ENCODE assay signal across 21 cellular contexts in the genomic region with DNA sequence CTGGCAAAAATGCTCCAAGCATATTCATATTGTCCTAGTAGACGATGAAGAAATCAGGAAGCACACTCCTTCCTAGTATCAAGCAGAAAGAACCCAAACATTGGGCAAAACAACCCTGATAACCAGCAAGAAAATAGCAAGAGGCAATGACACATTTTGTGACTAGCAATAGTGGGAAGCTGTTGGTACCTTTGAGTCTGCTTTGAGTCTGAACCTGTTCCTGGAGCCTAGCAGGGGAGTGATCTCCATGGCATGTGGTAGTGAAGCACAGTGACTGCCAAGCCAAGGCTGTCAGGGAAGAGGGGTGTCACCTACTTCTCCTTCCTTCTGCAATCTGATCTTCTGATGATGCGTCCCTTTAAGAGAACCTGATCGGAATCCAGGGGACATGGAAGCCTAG.
DNase-seq lines count a peak whose midpoint lies in the region; ATAC-seq, FAIRE-seq and TF ChIP-seq lines count a peak whose summit lies in the region.
"Had no signal": no experiment of that assay in that cellular context is flagged by ENCODE, and none has a peak within 500 bp of the region (broad histone marks: within the 10 kb centered on the region; RNA-seq: fewer than 3 reads in every experiment).

No MANE protein-coding gene starts in this region.

- H3K27ac ChIP-seq in GM12878 (ENCODE audit: control insufficient read depth, insufficient read depth), result peak overlapping the region; percentile 88
- H3K27ac ChIP-seq: C4-2B had no signal

- no peak for ATAC-seq in GM12878
- ATAC-seq in GM18505 (IDR thresholded peaks at IDR 0.05; ENCODE audit: unreplicated experiment), result no peak
- ATAC-seq: HepG2 had no signal

- no peaks in the 10 kb centered on the region for H3K79me2 ChIP-seq in GM12878 (ENCODE audit: control insufficient read depth, insufficient read depth, low read length)

- H3K4me1 ChIP-seq in GM12878 (ENCODE audit: control insufficient read depth, insufficient read depth, low read length), result peaks cover 13% of the 10 kb centered on the region

- H3K4me3 Mint-ChIP-seq in activated naive CD4-positive, alpha-beta T cell treated with anti-CD3 and anti-CD28 coated beads, Interleukin-2, amount 50 U/mL, for 24 hours, result no peak overlapping the region
- H3K4me3 Mint-ChIP-seq: HFFc6 had no signal

- H3K27me3 Mint-ChIP-seq in activated naive CD4-positive, alpha-beta T cell treated with anti-CD3 and anti-CD28 coated beads, Interleukin-2, amount 50 U/mL, for 24 hours, result no peaks in the 10 kb centered on the region

- H3K4me2 ChIP-seq in GM12878 (ENCODE audit: control insufficient read depth, insufficient read depth), result no peak overlapping the region

- POLR2A ChIA-PET in GM12878 (lab: Charles Lee), result interaction anchor here (0.6 to 0.8 kb wide), 4 partner anchors 14 to 38 kb away, joined by 3 to 4 read pairs (median 3); no protein-coding TSS in a partner anchor

- no peaks in the 10 kb centered on the region for H4K20me1 ChIP-seq in GM12878 (ENCODE audit: control insufficient read depth, insufficient read depth)

- FAIRE-seq in GM12892 (lab: Jason Lieb, UNC) (peak; percentile 36), GM12878 (lab: Jason Lieb, UNC) (no peak)
- FAIRE-seq: H54, HepG2 had no signal

- peaks cover 1% of the 10 kb centered on the region; the same call in 2 of the 3 replicates for H3K9me3 ChIP-seq in GM12878 (replicated peaks; ENCODE audit: control insufficient read depth, insufficient read depth, low read length)

- TF ChIP-seq POLR2A in GM12892 (IDR thresholded peaks at IDR 0.05; ENCODE audit: low read depth, low read length) (no peak), GM12878 (IDR thresholded peaks at IDR 0.05; ENCODE audit: low read depth, low read length) (no peak), GM18505 (IDR thresholded peaks at IDR 0.05; ENCODE audit: borderline replicate concordance, extremely low read depth, insufficient read depth, insufficient read length) (no peak)

- peaks cover 34% of the 10 kb centered on the region for H3K4me1 Mint-ChIP-seq in activated naive CD4-positive, alpha-beta T cell treated with anti-CD3 and anti-CD28 coated beads, Interleukin-2, amount 50 U/mL, for 24 hours

- no peak overlapping the region for H3K9ac ChIP-seq in GM12878 (ENCODE audit: control insufficient read depth, insufficient read depth, low read length)

- RAD21 ChIA-PET in GM12878 (lab: Charles Lee; ENCODE audit: unreplicated experiment), result interaction anchor here (0.5 to 1.7 kb wide), 5 partner anchors 13 to 56 kb away, joined by 3 to 5 read pairs (median 4); no protein-coding TSS in a partner anchor

- no peak overlapping the region for H3K4me3 ChIP-seq in GM12878

- no peaks in the 10 kb centered on the region for H3K27me3 ChIP-seq in GM12878 (replicated peaks in 1 of 2; ENCODE audit: control insufficient read depth in 2 of 2, insufficient read depth in 2 of 2, low read length in 1 of 2)

- H3K36me3 ChIP-seq in GM12878 (ENCODE audit: control insufficient read depth in 2 of 2, insufficient read depth in 2 of 2, low read length in 1 of 2), result no peaks in the 10 kb centered on the region

- H2AFZ ChIP-seq in GM12878 (ENCODE audit: control insufficient read depth, low read depth, low read length), result peak overlapping the region; percentile 47

- no peaks in the 10 kb centered on the region for H3K36me3 Mint-ChIP-seq in activated naive CD4-positive, alpha-beta T cell treated with anti-CD3 and anti-CD28 coated beads, Interleukin-2, amount 50 U/mL, for 24 hours

- in situ Hi-C loops in GM12878 (cut with MboI) (no loop called here), GM13977 (cut with MboI; ENCODE audit: low pct_unique_long_range_greater_than_20kb, low sequenced_read_pairs, unreplicated experiment) (no loop called here)

- DNase-seq in activated naive CD4-positive, alpha-beta T cell treated with Interleukin-2 at 50 U/mL for 16 hours, result no peak
- DNase-seq in GM12892 (ENCODE audit: insufficient read length), result no peak
- no peak for DNase-seq in GM12878 (ENCODE audit: low read depth, low spot score)
- no peak for DNase-seq in cerebellar nuclear complex (lab: John Stamatoyannopoulos, UW)
- DNase-seq in GM13977 (ENCODE audit: low spot score), result no peak
- DNase-seq: ACHN, GDM1, HFFc6, KBM-7, NCI-H1105 treated with DMSO at 0.1 percent for 48 hours, NCI-H187, NCI-H226, NCI-H524, NCI-H82, OCI-M1, Right ventricle myocardium superior had no signal

- no peak for TF ChIP-seq CTCF in GM12878 (IDR thresholded peaks at IDR 0.05 in 2 of 3, conservative IDR thresholded peaks at IDR 0.05 in 1 of 3; ENCODE audit: control insufficient read depth in 2 of 3, extremely low read depth in 1 of 3, insufficient read depth in 1 of 3, low read depth in 3 of 3, low read length in 3 of 3)
- no peak for TF ChIP-seq CTCF in GM13977 (IDR thresholded peaks at IDR 0.05; ENCODE audit: extremely low read depth, insufficient read depth, missing control alignments)

- SMC1A ChIA-PET in GM12878 (lab: Charles Lee; ENCODE audit: uncharacterized antibody, unreplicated experiment), result interaction anchor here (0.9 to 4.4 kb wide), 14 partner anchors 8 to 154 kb away, joined by 3 to 34 read pairs (median 5); no protein-coding TSS in a partner anchor

- CTCF ChIA-PET in GM12878 (lab: Yijun Ruan, JAX), result interaction anchor here (1.2 to 1.5 kb wide), 2 partner anchors 24 to 52 kb away, joined by 3 to 4 read pairs; no protein-coding TSS in a partner anchor

- peak overlapping the region; percentile 14 for H3K27ac Mint-ChIP-seq in activated naive CD4-positive, alpha-beta T cell treated with anti-CD3 and anti-CD28 coated beads, Interleukin-2, amount 50 U/mL, for 24 hours
- H3K27ac Mint-ChIP-seq: HFFc6 had no signal

- WGBS in GM12878 (ENCODE audit: insufficient coverage, insufficient replicate concordance, low lambda C conversion rate, missing lambda C conversion rate), result 59% methylated on average over 3 of the region's 3 CpGs

- no peak for TF ChIP-seq EP300 in GM12878 (IDR thresholded peaks at IDR 0.05; ENCODE audit: borderline replicate concordance in 1 of 2, control insufficient read depth in 1 of 2, low read depth in 2 of 2, low read length in 2 of 2)

- TF ChIP-seq RAD21 in GM12878 (IDR thresholded peaks at IDR 0.05; ENCODE audit: insufficient read depth, low read depth, low read length), result no peak

- no TSS peak for BruUV-seq in GM12878 (replicated peaks; lab: Mats Ljungman, UMichigan)

- no peaks in the 10 kb centered on the region for H3K9me3 Mint-ChIP-seq in activated naive CD4-positive, alpha-beta T cell treated with anti-CD3 and anti-CD28 coated beads, Interleukin-2, amount 50 U/mL, for 24 hours

- intact Hi-C loops in GM12878 (cut with micrococcal nuclease; ENCODE audit: unreplicated experiment), result no loop called here

TF ChIP-seq in GM12878, 131 proteins besides CTCF, POLR2A, EP300 and RAD21:
- TF ChIP-seq, protein P1, sequence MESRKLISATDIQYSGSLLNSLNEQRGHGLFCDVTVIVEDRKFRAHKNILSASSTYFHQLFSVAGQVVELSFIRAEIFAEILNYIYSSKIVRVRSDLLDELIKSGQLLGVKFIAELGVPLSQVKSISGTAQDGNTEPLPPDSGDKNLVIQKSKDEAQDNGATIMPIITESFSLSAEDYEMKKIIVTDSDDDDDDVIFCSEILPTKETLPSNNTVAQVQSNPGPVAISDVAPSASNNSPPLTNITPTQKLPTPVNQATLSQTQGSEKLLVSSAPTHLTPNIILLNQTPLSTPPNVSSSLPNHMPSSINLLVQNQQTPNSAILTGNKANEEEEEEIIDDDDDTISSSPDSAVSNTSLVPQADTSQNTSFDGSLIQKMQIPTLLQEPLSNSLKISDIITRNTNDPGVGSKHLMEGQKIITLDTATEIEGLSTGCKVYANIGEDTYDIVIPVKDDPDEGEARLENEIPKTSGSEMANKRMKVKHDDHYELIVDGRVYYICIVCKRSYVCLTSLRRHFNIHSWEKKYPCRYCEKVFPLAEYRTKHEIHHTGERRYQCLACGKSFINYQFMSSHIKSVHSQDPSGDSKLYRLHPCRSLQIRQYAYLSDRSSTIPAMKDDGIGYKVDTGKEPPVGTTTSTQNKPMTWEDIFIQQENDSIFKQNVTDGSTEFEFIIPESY (IDR thresholded peaks at IDR 0.05), result no peak
- TF ChIP-seq KDM1A (IDR thresholded peaks at IDR 0.05; ENCODE audit: borderline replicate concordance) (no peak), DPF2 (IDR thresholded peaks at IDR 0.05) (no peak), SMAD5 (IDR thresholded peaks at IDR 0.05; ENCODE audit: low read depth) (no peak), JUNB (IDR thresholded peaks at IDR 0.05) (no peak), CREM (IDR thresholded peaks at IDR 0.05; ENCODE audit: low read depth) (no peak)
